Comparison of ENCODE assay signal across 8 cellular contexts in genomic region chr19:10505583-10506229, GRCh38. TPM values are rescaled to one million over a fixed set of nuclear protein-coding genes. Genes with fewer than 3 reads are reported as not detected.
DNase-seq lines count a peak whose midpoint lies in the region; ATAC-seq and TF ChIP-seq lines count a peak whose summit lies in the region.

No MANE protein-coding gene starts in this region.

- DNase-seq in NCI-H226 (peak; percentile 35), midbrain (lab: John Stamatoyannopoulos, UW) (peak; percentile 68), cerebellum (ENCODE audit: low spot score) (no peak)
- peak; percentile 79 to 82 for DNase-seq in activated CD4-positive, alpha-beta T cell treated with anti-CD3 and anti-CD28 coated beads, Interleukin-2, amount 50 U/mL, for 4 hours
- peak; percentile 64 for DNase-seq in effector CD8-positive, alpha-beta T cell (lab: John Stamatoyannopoulos, UW)
- DNase-seq in stimulated activated CD8-positive, alpha-beta memory T cell treated with anti-CD3 and anti-CD28 coated beads, Interleukin-4, amount 100 ng/mL, for 4 hours (ENCODE audit: low read depth in 2 of 2, low spot score in 1 of 2) = peak; percentile 65 to 71

- no peak for ATAC-seq in HG03442 (IDR thresholded peaks at IDR 0.05; ENCODE audit: unreplicated experiment)

- peak; percentile 92 for TF ChIP-seq CTCF in GM12872 (IDR thresholded peaks at IDR 0.05; ENCODE audit: insufficient read depth, low read depth, low read length)

RNA-seq across cellular contexts. Expression of gene KEAP1, which starts 2.5 kb away (rescaled TPM):
- 26.9 TPM for total RNA-seq in cerebellum

RNA-seq across cellular contexts. Expression of gene S1PR5, which starts 11.5 kb away (rescaled TPM):
- 0.18 TPM for total RNA-seq in cerebellum

RNA-seq across cellular contexts. Expression of gene ATG4D, which starts 38.0 kb away (rescaled TPM):
- total RNA-seq in cerebellum = 10.3 TPM
